1 cellular context compared by ENCODE assay signal in the genomic region with DNA sequence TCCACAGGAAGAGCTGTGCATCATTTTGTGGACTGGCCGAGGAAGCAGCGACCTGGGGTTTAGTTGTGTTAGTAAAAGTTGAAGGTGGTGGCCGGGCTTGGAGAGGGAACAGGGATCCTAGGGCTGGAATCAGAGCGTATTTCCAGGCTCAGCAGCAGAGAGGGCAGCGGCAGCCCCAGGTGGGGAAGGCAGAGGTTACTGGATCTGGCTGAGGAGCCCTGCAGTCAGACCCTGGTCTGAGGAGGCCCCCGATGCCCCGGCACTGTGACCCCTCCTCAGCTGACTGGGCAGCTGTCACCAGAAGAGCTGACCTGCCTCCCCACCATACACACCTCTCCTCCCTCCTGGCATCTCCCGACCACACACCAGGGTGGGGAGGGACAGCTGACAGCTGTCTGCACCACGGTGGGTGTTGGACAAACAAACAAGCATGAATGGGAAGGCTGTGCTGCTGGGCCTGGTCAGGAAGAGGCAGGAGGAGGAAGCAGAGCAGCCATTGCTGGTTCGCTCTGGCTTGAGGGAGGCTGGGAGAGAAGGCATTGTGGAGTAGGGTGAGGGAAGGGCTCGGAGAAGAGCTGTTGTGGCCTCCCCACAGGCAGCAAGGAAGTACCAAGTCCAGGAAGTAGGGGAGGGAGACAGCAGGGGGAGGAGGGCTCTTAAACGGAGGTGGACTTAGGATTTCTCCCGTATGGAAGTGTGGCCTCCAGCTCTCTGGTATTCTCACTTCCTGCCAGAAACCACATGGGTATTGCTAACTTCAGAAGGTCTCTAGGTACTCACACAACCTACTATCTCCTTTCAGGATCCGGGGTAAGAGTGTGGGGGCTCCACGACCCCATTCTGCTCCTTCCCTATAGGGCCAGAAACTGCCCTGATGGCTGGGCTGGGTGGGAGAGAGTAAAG.
TF ChIP-seq lines count a peak whose summit lies in the region.

No MANE protein-coding gene starts in this region.

TF ChIP-seq in K562, 482 proteins besides CTCF, POLR2A, EP300 and RAD21:
- TF ChIP-seq STAG1 (CRISPR knock-in tag; IDR thresholded peaks at IDR 0.05; ENCODE audit: borderline replicate concordance) (no peak), TFAP4 (CRISPR knock-in tag; IDR thresholded peaks at IDR 0.05; ENCODE audit: borderline replicate concordance) (no peak), ZNF24 (IDR thresholded peaks at IDR 0.05) (no peak), HBP1 (CRISPR knock-in tag; IDR thresholded peaks at IDR 0.05) (no peak), ELF4 (CRISPR knock-in tag; IDR thresholded peaks at IDR 0.05) (no peak), ZSCAN32 (CRISPR knock-in tag; IDR thresholded peaks at IDR 0.05) (no peak), ELF1 (tag; IDR thresholded peaks at IDR 0.05) (no peak), EWSR1 (IDR thresholded peaks at IDR 0.05; ENCODE audit: borderline replicate concordance, low read depth, partially characterized antibody) (no peak), PRMT5 (CRISPR knock-in tag; IDR thresholded peaks at IDR 0.05) (no peak), KLF13 (tag; IDR thresholded peaks at IDR 0.05; ENCODE audit: borderline replicate concordance, low read depth) (no peak), XRCC3 (IDR thresholded peaks at IDR 0.05) (no peak), E2F3 (CRISPR knock-in tag; IDR thresholded peaks at IDR 0.05) (no peak)
- TF ChIP-seq, protein P1, sequence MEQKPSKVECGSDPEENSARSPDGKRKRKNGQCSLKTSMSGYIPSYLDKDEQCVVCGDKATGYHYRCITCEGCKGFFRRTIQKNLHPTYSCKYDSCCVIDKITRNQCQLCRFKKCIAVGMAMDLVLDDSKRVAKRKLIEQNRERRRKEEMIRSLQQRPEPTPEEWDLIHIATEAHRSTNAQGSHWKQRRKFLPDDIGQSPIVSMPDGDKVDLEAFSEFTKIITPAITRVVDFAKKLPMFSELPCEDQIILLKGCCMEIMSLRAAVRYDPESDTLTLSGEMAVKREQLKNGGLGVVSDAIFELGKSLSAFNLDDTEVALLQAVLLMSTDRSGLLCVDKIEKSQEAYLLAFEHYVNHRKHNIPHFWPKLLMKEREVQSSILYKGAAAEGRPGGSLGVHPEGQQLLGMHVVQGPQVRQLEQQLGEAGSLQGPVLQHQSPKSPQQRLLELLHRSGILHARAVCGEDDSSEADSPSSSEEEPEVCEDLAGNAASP (IDR thresholded peaks at IDR 0.05) = no peak
- TF ChIP-seq, protein P2, sequence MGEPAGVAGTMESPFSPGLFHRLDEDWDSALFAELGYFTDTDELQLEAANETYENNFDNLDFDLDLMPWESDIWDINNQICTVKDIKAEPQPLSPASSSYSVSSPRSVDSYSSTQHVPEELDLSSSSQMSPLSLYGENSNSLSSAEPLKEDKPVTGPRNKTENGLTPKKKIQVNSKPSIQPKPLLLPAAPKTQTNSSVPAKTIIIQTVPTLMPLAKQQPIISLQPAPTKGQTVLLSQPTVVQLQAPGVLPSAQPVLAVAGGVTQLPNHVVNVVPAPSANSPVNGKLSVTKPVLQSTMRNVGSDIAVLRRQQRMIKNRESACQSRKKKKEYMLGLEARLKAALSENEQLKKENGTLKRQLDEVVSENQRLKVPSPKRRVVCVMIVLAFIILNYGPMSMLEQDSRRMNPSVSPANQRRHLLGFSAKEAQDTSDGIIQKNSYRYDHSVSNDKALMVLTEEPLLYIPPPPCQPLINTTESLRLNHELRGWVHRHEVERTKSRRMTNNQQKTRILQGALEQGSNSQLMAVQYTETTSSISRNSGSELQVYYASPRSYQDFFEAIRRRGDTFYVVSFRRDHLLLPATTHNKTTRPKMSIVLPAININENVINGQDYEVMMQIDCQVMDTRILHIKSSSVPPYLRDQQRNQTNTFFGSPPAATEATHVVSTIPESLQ (CRISPR knock-in tag; IDR thresholded peaks at IDR 0.05) = no peak
